In the genomic region with DNA sequence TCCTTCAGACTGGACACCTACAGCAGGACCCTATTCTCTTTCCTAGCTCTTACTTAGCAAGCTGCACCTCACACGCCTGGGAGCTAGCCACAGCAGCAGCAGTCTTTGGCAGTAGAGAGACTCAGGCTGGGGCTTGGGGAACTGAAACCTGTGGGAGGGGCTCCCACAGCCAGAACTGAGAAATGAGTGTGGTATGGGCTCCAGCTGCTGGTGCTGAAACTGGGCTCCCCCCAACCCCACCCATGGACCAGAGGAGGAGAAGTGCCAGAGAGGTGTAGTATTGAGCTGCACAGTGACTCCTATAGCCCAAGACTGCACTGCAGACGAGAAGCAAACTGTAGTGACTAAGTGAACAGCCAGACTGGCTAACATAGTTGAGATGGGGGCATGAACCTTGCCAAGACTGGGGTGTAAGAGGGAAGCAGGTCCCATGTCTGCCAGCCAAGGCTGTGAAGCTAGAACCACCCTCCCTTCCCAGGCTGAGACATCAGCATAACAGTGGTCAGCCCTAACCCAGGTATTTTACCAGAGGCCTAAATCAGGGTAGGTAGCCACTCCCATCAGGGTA, we compare ENCODE assay signal across 8 cellular contexts.
DNase-seq lines count a peak whose midpoint lies in the region; ATAC-seq, FAIRE-seq and TF ChIP-seq lines count a peak whose summit lies in the region.

No MANE protein-coding gene starts in this region.

- H3K9me3 ChIP-seq in HUES64 (ENCODE audit: insufficient read depth, low read depth, low read length): no peaks in the 10 kb centered on the region

- peak; percentile 91 for ATAC-seq in GM21529 (IDR thresholded peaks at IDR 0.05; ENCODE audit: unreplicated experiment)

- H3K4me1 Mint-ChIP-seq in activated naive CD8-positive, alpha-beta T cell treated with anti-CD3 and anti-CD28 coated beads for 36 hours: peaks cover 32% of the 10 kb centered on the region

- H3K9me3 Mint-ChIP-seq in activated naive CD8-positive, alpha-beta T cell treated with anti-CD3 and anti-CD28 coated beads for 36 hours: peaks cover 13% of the 10 kb centered on the region

- H3K27ac Mint-ChIP-seq in activated naive CD8-positive, alpha-beta T cell treated with anti-CD3 and anti-CD28 coated beads for 36 hours: no peak overlapping the region

- peak; percentile 60 for DNase-seq in GM12892 (ENCODE audit: insufficient read length)
- DNase-seq in activated naive CD8-positive, alpha-beta T cell treated with anti-CD3 and anti-CD28 coated beads for 36 hours: peak; percentile 57
- peak; percentile 65 for DNase-seq in pons (ENCODE audit: low spot score)
- no peak for DNase-seq in kidney tubule cell (ENCODE audit: low spot score)
- DNase-seq in activated gamma-delta T cell (lab: John Stamatoyannopoulos, UW): no peak
- DNase-seq in activated gamma-delta T cell treated with Interleukin-2 at 50 U/mL for 16 hours: no peak

- peak overlapping the region; percentile 26; the same call in 1 of the 2 replicates for H3K27ac ChIP-seq in HUES64 (ENCODE audit: low read depth, low read length)

- peak; percentile 99 for FAIRE-seq in GM12892 (lab: Jason Lieb, UNC)

- peaks cover 19% of the 10 kb centered on the region for H3K4me1 ChIP-seq in HUES64 (ENCODE audit: insufficient read depth, low read length)

- H3K36me3 Mint-ChIP-seq in activated naive CD8-positive, alpha-beta T cell treated with anti-CD3 and anti-CD28 coated beads for 36 hours: peaks cover 8% of the 10 kb centered on the region

- H3K36me3 ChIP-seq in HUES64 (ENCODE audit: insufficient read depth, low read length): no peaks in the 10 kb centered on the region

- H3K9ac ChIP-seq in HUES64 (ENCODE audit: low read depth, low read length): no peak overlapping the region

- no peaks in the 10 kb centered on the region for H3K27me3 ChIP-seq in HUES64 (ENCODE audit: insufficient read depth, low read length)

- H3K27me3 Mint-ChIP-seq in activated naive CD8-positive, alpha-beta T cell treated with anti-CD3 and anti-CD28 coated beads for 36 hours: no peaks in the 10 kb centered on the region

- TF ChIP-seq POLR2A in GM12892 (IDR thresholded peaks at IDR 0.05; ENCODE audit: low read depth, low read length): peak; percentile 74

- H3K4me3 Mint-ChIP-seq in activated naive CD8-positive, alpha-beta T cell treated with anti-CD3 and anti-CD28 coated beads for 36 hours: no peak overlapping the region

- 70% methylated on average over 2 of the region's 2 CpGs for WGBS in HUES64

- H3K4me3 ChIP-seq in HUES64 (ENCODE audit: low read length): no peak overlapping the region

Comparison
In these comparisons a context has a peak if more than half of its experiments do, and no peak if none do; other contexts are left out.
1. DNase-seq: peak in GM12892 (single experiment), activated naive CD8-positive, alpha-beta T cell treated with anti-CD3 and anti-CD28 coated beads for 36 hours (single experiment) and pons (single experiment); none in kidney tubule cell (single experiment), activated gamma-delta T cell (single experiment) and activated gamma-delta T cell treated with Interleukin-2 at 50 U/mL for 16 hours (single experiment).